Comparison of ENCODE assay signal across 1 cellular context in genomic region chr3:138600341-138600740, GRCh38.
TF ChIP-seq lines count a peak whose summit lies in the region.

No MANE protein-coding gene starts in this region.

TF ChIP-seq in HepG2, 621 proteins besides CTCF, POLR2A, EP300 and RAD21:
- no peak for TF ChIP-seq PBX2 (CRISPR knock-in tag; IDR thresholded peaks at IDR 0.05)
